25 cellular contexts compared by ENCODE assay signal in genomic region chr5:158698768-158699167, GRCh38.
"Had no signal": no experiment of that assay in that cellular context is flagged by ENCODE, and none has a peak within 500 bp of the region (broad histone marks: within the 10 kb centered on the region; RNA-seq: fewer than 3 reads in every experiment).

No MANE protein-coding gene starts in this region.

- H3K9me3 Mint-ChIP-seq: activated B cell treated with CpG ODN at 0.5 μM for 24 hours; activated CD4-positive, alpha-beta memory T cell treated with anti-CD3 and anti-CD28 coated beads for 36 hours; activated naive CD4-positive, alpha-beta T cell treated with anti-CD3 and anti-CD28 coated beads for 36 hours; activated naive CD8-positive, alpha-beta T cell treated with anti-CD3 and anti-CD28 coated beads, Interleukin-2, amount 10 ng/mL, durations not matched to agents 7 days and 5 days; endodermal cell; immature natural killer cell; mesothelial cell of epicardium; naive thymus-derived CD8-positive, alpha-beta T cell; stimulated activated naive CD8-positive, alpha-beta T cell treated with anti-CD3 and anti-CD28 coated beads, Interleukin-15, amount 100 ng/mL, for 72 hours; type B pancreatic cell had no signal

- H3K9ac ChIP-seq: parathyroid adenoma had no signal

- H3K9me3 ChIP-seq: esophagus squamous epithelium, left lung, neutrophil, suprapubic skin had no signal

- H3K27me3 Mint-ChIP-seq: activated B cell treated with CpG ODN at 0.5 μM for 24 hours; naive thymus-derived CD8-positive, alpha-beta T cell; stimulated activated naive CD8-positive, alpha-beta T cell treated with anti-CD3 and anti-CD28 coated beads, Interleukin-15, amount 100 ng/mL, for 72 hours had no signal

- H3K36me3 ChIP-seq: esophagus squamous epithelium, left lung, neutrophil, suprapubic skin had no signal

- H3K4me3 Mint-ChIP-seq: activated B cell treated with CpG ODN at 0.5 μM for 24 hours; activated CD4-positive, alpha-beta memory T cell treated with anti-CD3 and anti-CD28 coated beads for 36 hours; activated naive CD4-positive, alpha-beta T cell treated with anti-CD3 and anti-CD28 coated beads for 36 hours; activated naive CD8-positive, alpha-beta T cell treated with anti-CD3 and anti-CD28 coated beads, Interleukin-2, amount 10 ng/mL, durations not matched to agents 7 days and 5 days; endodermal cell; immature natural killer cell; mesothelial cell of epicardium; naive thymus-derived CD8-positive, alpha-beta T cell; stimulated activated naive CD8-positive, alpha-beta T cell treated with anti-CD3 and anti-CD28 coated beads, Interleukin-15, amount 100 ng/mL, for 72 hours; T-helper 17 cell; type B pancreatic cell had no signal

- H3K27me3 ChIP-seq: left lung had no signal

- DNase-seq: activated B cell treated with CpG ODN at 0.5 μM for 24 hours; activated CD4-positive, alpha-beta memory T cell treated with anti-CD3 and anti-CD28 coated beads for 36 hours; activated CD4-positive, alpha-beta T cell treated with anti-CD3 and anti-CD28 coated beads for 4 hours; activated naive CD4-positive, alpha-beta T cell treated with anti-CD3 and anti-CD28 coated beads for 36 hours; activated naive CD8-positive, alpha-beta T cell treated with anti-CD3 and anti-CD28 coated beads, Interleukin-2, amount 10 ng/mL, durations not matched to agents 7 days and 5 days; activated T-cell treated with anti-CD3 and anti-CD28 coated beads, Interleukin-2, amount 50 U/mL, for 48 hours; amygdala; cerebellar nuclear complex; cortex of kidney; endodermal cell; esophagus squamous epithelium; immature natural killer cell; left lung; naive thymus-derived CD8-positive, alpha-beta T cell; stimulated activated CD4-positive, alpha-beta T cell treated with anti-CD3 and anti-CD28 coated beads, Interleukin-1b, Interleukin-23, amount 100 ng/mL, for 48 hours; stimulated activated naive CD8-positive, alpha-beta T cell treated with anti-CD3 and anti-CD28 coated beads, Interleukin-15, amount 100 ng/mL, for 72 hours; SW 1271; T-helper 17 cell had no signal

- H3K4me3 ChIP-seq: esophagus squamous epithelium, hepatocyte, left lung, skin epidermis, suprapubic skin had no signal

- H3K27ac ChIP-seq: left lung, neutrophil, parathyroid adenoma, suprapubic skin had no signal

- H3K27ac Mint-ChIP-seq: activated CD4-positive, alpha-beta memory T cell treated with anti-CD3 and anti-CD28 coated beads for 36 hours; activated naive CD4-positive, alpha-beta T cell treated with anti-CD3 and anti-CD28 coated beads for 36 hours; activated naive CD8-positive, alpha-beta T cell treated with anti-CD3 and anti-CD28 coated beads, Interleukin-2, amount 10 ng/mL, durations not matched to agents 7 days and 5 days; immature natural killer cell; mesothelial cell of epicardium; naive thymus-derived CD8-positive, alpha-beta T cell; stimulated activated naive CD8-positive, alpha-beta T cell treated with anti-CD3 and anti-CD28 coated beads, Interleukin-15, amount 100 ng/mL, for 72 hours; T-helper 17 cell; type B pancreatic cell had no signal

- H3K36me3 Mint-ChIP-seq: activated CD4-positive, alpha-beta memory T cell treated with anti-CD3 and anti-CD28 coated beads for 36 hours; activated naive CD8-positive, alpha-beta T cell treated with anti-CD3 and anti-CD28 coated beads, Interleukin-2, amount 10 ng/mL, durations not matched to agents 7 days and 5 days; immature natural killer cell; mesothelial cell of epicardium; naive thymus-derived CD8-positive, alpha-beta T cell had no signal

- H3K4me1 ChIP-seq: left lung, parathyroid adenoma had no signal

- ATAC-seq: left lung; naive thymus-derived CD8-positive, alpha-beta T cell; stimulated activated naive CD8-positive, alpha-beta T cell treated with anti-CD3 and anti-CD28 coated beads, Interleukin-15, amount 100 ng/mL, for 72 hours; T-helper 17 cell had no signal
